In the genomic region with DNA sequence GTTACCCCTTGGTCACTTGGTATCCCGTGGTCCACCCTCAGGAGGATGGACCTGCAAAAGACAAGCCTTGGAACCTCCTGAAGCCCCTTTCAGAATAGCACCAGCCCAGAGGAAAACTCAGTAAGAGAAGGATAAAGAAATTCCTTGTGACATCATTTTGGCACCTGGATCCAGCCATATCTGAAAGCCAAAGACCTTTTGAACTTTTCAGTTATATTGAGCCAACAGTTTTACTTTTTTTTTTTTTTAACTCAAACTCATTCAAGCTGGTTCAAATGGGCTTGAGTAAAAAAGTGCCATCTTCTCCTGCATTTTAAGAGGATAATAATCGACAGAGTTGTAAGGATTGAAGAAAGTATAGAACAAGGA, we compare ENCODE assay signal across 10 cellular contexts. TPM values are rescaled to one million over a fixed set of nuclear protein-coding genes. Genes with fewer than 3 reads are reported as not detected.
"Had no signal": no experiment of that assay in that cellular context is flagged by ENCODE, and none has a peak within 500 bp of the region (broad histone marks: within the 10 kb centered on the region; RNA-seq: fewer than 3 reads in every experiment).

No MANE protein-coding gene starts in this region.

- FAIRE-seq: HTR-8/SVneo, K562 had no signal

- H3K9ac ChIP-seq: KMS-11 had no signal

- DNase-seq: IMR-90, KBM-7, KG1 had no signal

- H3K27ac Mint-ChIP-seq: IgD-negative memory B cell had no signal

- H3K4me2 ChIP-seq: KMS-11 had no signal

- H3K4me3 ChIP-seq: K562 had no signal

- ATAC-seq: K562 had no signal

- H3K27ac ChIP-seq: HL-60, KMS-11 had no signal

- H3K4me3 Mint-ChIP-seq: IgD-negative memory B cell had no signal

RNA-seq across cellular contexts. Expression of a gene that starts 50.3 kb away (rescaled TPM):
- total RNA-seq: HT-29, HT1080, IMR-90 had no signal
- polyA plus RNA-seq: IgD-negative memory B cell, IMR-90 had no signal
